Comparison of ENCODE assay signal across 14 cellular contexts in genomic region chrX:150406559-150406958, GRCh38. TPM values are rescaled to one million over a fixed set of nuclear protein-coding genes. Genes with fewer than 3 reads are reported as not detected.
DNase-seq lines count a peak whose midpoint lies in the region.
"Had no signal": no experiment of that assay in that cellular context is flagged by ENCODE, and none has a peak within 500 bp of the region (broad histone marks: within the 10 kb centered on the region; RNA-seq: fewer than 3 reads in every experiment).

No MANE protein-coding gene starts in this region.

- peak overlapping the region; percentile 30 for H3K27ac Mint-ChIP-seq in activated naive CD4-positive, alpha-beta T cell treated with anti-CD3 and anti-CD28 coated beads, Interleukin-2, amount 50 U/mL, for 24 hours
- H3K27ac Mint-ChIP-seq: CD14-positive monocyte; CD8-positive, alpha-beta T cell; IgD-negative memory B cell had no signal

- H3K4me1 Mint-ChIP-seq in activated naive CD4-positive, alpha-beta T cell treated with anti-CD3 and anti-CD28 coated beads, Interleukin-2, amount 50 U/mL, for 24 hours: peaks cover 18% of the 10 kb centered on the region
- H3K4me1 Mint-ChIP-seq: CD14-positive monocyte had no signal

- DNase-seq in activated naive CD4-positive, alpha-beta T cell (lab: John Stamatoyannopoulos, UW): no peak
- DNase-seq in EH (ENCODE audit: low read depth): peak; percentile 7
- DNase-seq in M059J (ENCODE audit: low read depth): peak; percentile 9
- DNase-seq in islet precursor cell: peak; percentile 20
- no peak for DNase-seq in NCI-H2081 treated with DMSO at 0.1 percent for 48 hours (lab: John Stamatoyannopoulos, UW)
- no peak for DNase-seq in nucleus accumbens (lab: John Stamatoyannopoulos, UW)
- DNase-seq: Calu3; CD8-positive, alpha-beta T cell; DMS79 treated with DMSO at 0.1 percent for 48 hours; GM23248; HCEC 1CT had no signal

- no peaks in the 10 kb centered on the region for H3K36me3 Mint-ChIP-seq in activated naive CD4-positive, alpha-beta T cell treated with anti-CD3 and anti-CD28 coated beads, Interleukin-2, amount 50 U/mL, for 24 hours
- H3K36me3 Mint-ChIP-seq: CD14-positive monocyte; CD8-positive, alpha-beta T cell; IgD-negative memory B cell had no signal

- H3K9me3 Mint-ChIP-seq in activated naive CD4-positive, alpha-beta T cell treated with anti-CD3 and anti-CD28 coated beads, Interleukin-2, amount 50 U/mL, for 24 hours: no peaks in the 10 kb centered on the region
- H3K9me3 Mint-ChIP-seq: CD8-positive, alpha-beta T cell; IgD-negative memory B cell had no signal

- no peaks in the 10 kb centered on the region for H3K27me3 Mint-ChIP-seq in activated naive CD4-positive, alpha-beta T cell treated with anti-CD3 and anti-CD28 coated beads, Interleukin-2, amount 50 U/mL, for 24 hours
- H3K27me3 Mint-ChIP-seq: IgD-negative memory B cell had no signal

- no peak overlapping the region for H3K4me3 Mint-ChIP-seq in activated naive CD4-positive, alpha-beta T cell treated with anti-CD3 and anti-CD28 coated beads, Interleukin-2, amount 50 U/mL, for 24 hours
- H3K4me3 Mint-ChIP-seq: CD14-positive monocyte; CD8-positive, alpha-beta T cell; IgD-negative memory B cell had no signal

RNA-seq across cellular contexts. Expression of gene MAMLD1, which starts 43.4 kb away (rescaled TPM):
- total RNA-seq in M059J (2014; rRNA removed; shearing (Covaris generic)): 2.5 and 4.6 TPM in 2 replicates

Comparison
In these comparisons a context has a peak if more than half of its experiments do, and no peak if none do; other contexts are left out.
1. DNase-seq: peak in EH (single experiment), M059J (single experiment) and islet precursor cell (single experiment); none in activated naive CD4-positive, alpha-beta T cell (0 of 4), NCI-H2081 treated with DMSO at 0.1 percent for 48 hours (single experiment) and nucleus accumbens (0 of 56).